15 cellular contexts compared by ENCODE assay signal in the genomic region with DNA sequence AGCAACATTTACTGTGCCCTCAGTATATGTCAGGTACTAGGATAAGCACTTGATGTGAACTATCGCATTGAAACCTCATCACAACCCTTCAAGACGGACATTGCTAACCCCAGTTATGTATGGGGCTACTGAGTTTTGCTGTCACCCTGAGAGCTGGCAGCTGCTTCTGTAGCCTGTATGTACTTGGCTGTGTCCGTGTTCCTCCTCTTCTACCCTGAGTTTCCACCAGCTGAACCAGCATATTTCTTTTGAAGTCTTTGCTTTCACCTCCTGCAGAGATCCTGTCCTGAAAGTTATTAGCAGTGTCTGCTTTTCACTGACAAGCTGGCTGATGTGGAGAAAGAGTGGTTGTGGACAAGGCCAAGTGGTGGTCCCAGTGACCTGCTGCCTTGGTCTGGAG.
DNase-seq lines count a peak whose midpoint lies in the region; ATAC-seq, FAIRE-seq and TF ChIP-seq lines count a peak whose summit lies in the region.
"Had no signal": no experiment of that assay in that cellular context is flagged by ENCODE, and none has a peak within 500 bp of the region (broad histone marks: within the 10 kb centered on the region; RNA-seq: fewer than 3 reads in every experiment).

No MANE protein-coding gene starts in this region.

- BruUV-seq in GM12878 (replicated peaks; lab: Mats Ljungman, UMichigan): no TSS peak

- H3K36me3 ChIP-seq in GM23338 (ENCODE audit: insufficient read depth): peaks cover 6% of the 10 kb centered on the region
- no peaks in the 10 kb centered on the region for H3K36me3 ChIP-seq in MM.1S (replicated peaks; ENCODE audit: insufficient read depth, low read length)
- H3K36me3 ChIP-seq in GM12878 (ENCODE audit: control insufficient read depth in 2 of 2, insufficient read depth in 2 of 2, low read length in 1 of 2): no peaks in the 10 kb centered on the region
- no peaks in the 10 kb centered on the region for H3K36me3 ChIP-seq in mesodermal cell (ENCODE audit: control insufficient read depth, insufficient read depth, low read length)
- H3K36me3 ChIP-seq: BLaER1 treated with 17β-estradiol and CSF1 and Interleukin-3, amounts not matched to agents 10 nM and 100 nM had no signal

- no peaks in the 10 kb centered on the region for H3K9me3 Mint-ChIP-seq in GM23338
- H3K9me3 Mint-ChIP-seq in activated CD8-positive, alpha-beta memory T cell treated with anti-CD3 and anti-CD28 coated beads, Interleukin-2, amount 10 ng/mL, durations not matched to agents 7 days and 5 days (ENCODE audit: low read depth): no peaks in the 10 kb centered on the region

- intact Hi-C loops in GM12878 (cut with micrococcal nuclease; ENCODE audit: unreplicated experiment): no loop called here

- DNase-seq in GM23338 (ENCODE audit: low spot score) (no peak), MM.1S (peak; percentile 64), GM12878 (ENCODE audit: low read depth, low spot score) (no peak), epidermal melanocyte (ENCODE audit: insufficient read length, low spot score) (no peak)
- no peak for DNase-seq in effector CD8-positive, alpha-beta T cell (lab: John Stamatoyannopoulos, UW)
- DNase-seq in activated CD8-positive, alpha-beta memory T cell treated with anti-CD3 and anti-CD28 coated beads, Interleukin-2, amount 10 ng/mL, durations not matched to agents 7 days and 5 days: no peak
- DNase-seq: Calu3; CD8-positive, alpha-beta T cell; DMS79 treated with DMSO at 0.1 percent for 48 hours; GF-D8; HCEC 1CT had no signal

- CTCF ChIA-PET in GM12878 (lab: Yijun Ruan, JAX): interaction anchor here (1.1 to 1.2 kb wide), 2 partner anchors 9 to 69 kb away, joined by 3 read pairs; no protein-coding TSS in a partner anchor
- CTCF ChIA-PET in activated CD8-positive, alpha-beta memory T cell treated with anti-CD3 and anti-CD28 coated beads, Interleukin-2, amount 10 ng/mL, durations not matched to agents 7 days and 5 days (lab: Charles Lee): no interaction called here

- no peaks in the 10 kb centered on the region for H3K9me3 ChIP-seq in MM.1S (replicated peaks; ENCODE audit: insufficient read depth, low read length)
- no peaks in the 10 kb centered on the region for H3K9me3 ChIP-seq in GM12878 (replicated peaks; ENCODE audit: control insufficient read depth, insufficient read depth, low read length)
- no peaks in the 10 kb centered on the region for H3K9me3 ChIP-seq in mesodermal cell (ENCODE audit: control insufficient read depth, low read length)

- no peaks in the 10 kb centered on the region; the same call in 1 of the 2 replicates for H3F3A ChIP-seq in GM23338 (replicated peaks; ENCODE audit: low read depth)
- H3F3A ChIP-seq in MM.1S (ENCODE audit: insufficient read depth, low read length): no peaks in the 10 kb centered on the region; the same call in 1 of the 2 replicates

- 0 out of 2 replicates have a peak, but pooled peaks cover 3% of the 10 kb centered on the region for H4K20me1 ChIP-seq in GM23338 (replicated peaks; ENCODE audit: insufficient read depth)
- no peaks in the 10 kb centered on the region for H4K20me1 ChIP-seq in MM.1S (ENCODE audit: insufficient read depth, low read length)
- H4K20me1 ChIP-seq in GM12878 (ENCODE audit: control insufficient read depth, insufficient read depth): no peaks in the 10 kb centered on the region
- H4K20me1 ChIP-seq: BLaER1 treated with 17β-estradiol and CSF1 and Interleukin-3, amounts not matched to agents 10 nM and 100 nM had no signal

- no peak for TF ChIP-seq EP300 in GM12878 (IDR thresholded peaks at IDR 0.05; ENCODE audit: borderline replicate concordance in 1 of 2, control insufficient read depth in 1 of 2, low read depth in 2 of 2, low read length in 2 of 2)

- RAD21 ChIA-PET in GM12878 (lab: Charles Lee; ENCODE audit: unreplicated experiment): no interaction called here

- H3K79me2 ChIP-seq in GM23338 (replicated peaks; ENCODE audit: insufficient read depth): no peaks in the 10 kb centered on the region
- no peaks in the 10 kb centered on the region for H3K79me2 ChIP-seq in MM.1S (ENCODE audit: low read length)
- H3K79me2 ChIP-seq in GM12878 (ENCODE audit: control insufficient read depth, insufficient read depth, low read length): no peaks in the 10 kb centered on the region

- peaks cover 37% of the 10 kb centered on the region for H3K36me3 Mint-ChIP-seq in GM23338 (ENCODE audit: low read depth)
- no peaks in the 10 kb centered on the region for H3K36me3 Mint-ChIP-seq in activated CD8-positive, alpha-beta memory T cell treated with anti-CD3 and anti-CD28 coated beads, Interleukin-2, amount 10 ng/mL, durations not matched to agents 7 days and 5 days
- H3K36me3 Mint-ChIP-seq: CD8-positive, alpha-beta T cell had no signal

- H3K9ac ChIP-seq in MM.1S (ENCODE audit: low read length): no peak overlapping the region
- no peak overlapping the region for H3K9ac ChIP-seq in GM12878 (ENCODE audit: control insufficient read depth, insufficient read depth, low read length)
- H3K9ac ChIP-seq: BLaER1 treated with 17β-estradiol and CSF1 and Interleukin-3, amounts not matched to agents 10 nM and 100 nM had no signal

- no peaks in the 10 kb centered on the region for H3K4me1 Mint-ChIP-seq in GM23338
- H3K4me1 Mint-ChIP-seq in activated CD8-positive, alpha-beta memory T cell treated with anti-CD3 and anti-CD28 coated beads, Interleukin-2, amount 10 ng/mL, durations not matched to agents 7 days and 5 days: no peaks in the 10 kb centered on the region
- H3K4me1 Mint-ChIP-seq: B cell had no signal

- SMC1A ChIA-PET in GM12878 (lab: Charles Lee; ENCODE audit: uncharacterized antibody, unreplicated experiment): interaction anchor here (1.0 to 1.3 kb wide), 3 partner anchors 10 to 29 kb away, joined by 3 to 4 read pairs (median 3); no protein-coding TSS in a partner anchor

- H3K27me3 Mint-ChIP-seq in GM23338 (ENCODE audit: insufficient read depth, low read depth, poor library complexity): no peaks in the 10 kb centered on the region
- no peaks in the 10 kb centered on the region for H3K27me3 Mint-ChIP-seq in activated CD8-positive, alpha-beta memory T cell treated with anti-CD3 and anti-CD28 coated beads, Interleukin-2, amount 10 ng/mL, durations not matched to agents 7 days and 5 days

- H3K27ac ChIP-seq in GM23338 (ENCODE audit: low read depth) (no peak overlapping the region), MM.1S (ENCODE audit: low read length) (peak overlapping the region; percentile 9; the same call in 1 of the 2 replicates), GM12878 (ENCODE audit: control insufficient read depth, insufficient read depth) (no peak overlapping the region), mesodermal cell (ENCODE audit: low read depth, low read length, severe bottlenecking) (peak overlapping the region; percentile 5)
- H3K27ac ChIP-seq: BLaER1 treated with 17β-estradiol and CSF1 and Interleukin-3, amounts not matched to agents 10 nM and 100 nM had no signal

- FAIRE-seq in GM12878 (lab: Jason Lieb, UNC): no peak

- H3K4me1 ChIP-seq in GM23338 (ENCODE audit: insufficient read depth) (no peaks in the 10 kb centered on the region), MM.1S (ENCODE audit: low read length) (peaks cover 3% of the 10 kb centered on the region), GM12878 (ENCODE audit: control insufficient read depth, insufficient read depth, low read length) (no peaks in the 10 kb centered on the region), mesodermal cell (ENCODE audit: control insufficient read depth, insufficient read depth, low read length, poor library complexity, severe bottlenecking) (no peaks in the 10 kb centered on the region)
- H3K4me1 ChIP-seq: BLaER1 treated with 17β-estradiol and CSF1 and Interleukin-3, amounts not matched to agents 10 nM and 100 nM had no signal

- peak overlapping the region; percentile 16; the same call in 1 of the 2 replicates for H3K27ac Mint-ChIP-seq in GM23338
- no peak overlapping the region for H3K27ac Mint-ChIP-seq in activated CD8-positive, alpha-beta memory T cell treated with anti-CD3 and anti-CD28 coated beads, Interleukin-2, amount 10 ng/mL, durations not matched to agents 7 days and 5 days
- H3K27ac Mint-ChIP-seq: B cell; CD8-positive, alpha-beta T cell had no signal

- 61% methylated on average over 3 of the region's 3 CpGs for WGBS in GM12878 (ENCODE audit: insufficient coverage, insufficient replicate concordance, low lambda C conversion rate, missing lambda C conversion rate)
- 92 to 95% methylated on average over 2 to 3 of the region's 3 CpGs for WGBS in mesodermal cell (ENCODE audit: insufficient coverage in 2 of 2), 2 experiments

- ATAC-seq in GM23338 (no peak), GM12878 (no peak), GM18858 (IDR thresholded peaks at IDR 0.05; ENCODE audit: unreplicated experiment) (no peak)
- ATAC-seq in activated CD8-positive, alpha-beta memory T cell treated with anti-CD3 and anti-CD28 coated beads, Interleukin-2, amount 10 ng/mL, durations not matched to agents 7 days and 5 days: no peak
- ATAC-seq: CD8-positive, alpha-beta T cell had no signal

- TF ChIP-seq RAD21 in GM12878 (IDR thresholded peaks at IDR 0.05; ENCODE audit: insufficient read depth, low read depth, low read length): no peak

- no peak overlapping the region for H3K4me3 ChIP-seq in GM23338
- H3K4me3 ChIP-seq in MM.1S (ENCODE audit: low read length): no peak overlapping the region
- H3K4me3 ChIP-seq in GM12878: no peak overlapping the region
- H3K4me3 ChIP-seq in mesodermal cell (ENCODE audit: extremely low read depth, insufficient read depth, low read length, poor library complexity, severe bottlenecking): no peak overlapping the region
- H3K4me3 ChIP-seq: BLaER1 treated with 17β-estradiol and CSF1 and Interleukin-3, amounts not matched to agents 10 nM and 100 nM had no signal

- POLR2A ChIA-PET in GM12878 (lab: Charles Lee): no interaction called here

- H3K4me3 Mint-ChIP-seq in GM23338: no peak overlapping the region
- no peak overlapping the region for H3K4me3 Mint-ChIP-seq in activated CD8-positive, alpha-beta memory T cell treated with anti-CD3 and anti-CD28 coated beads, Interleukin-2, amount 10 ng/mL, durations not matched to agents 7 days and 5 days
- H3K4me3 Mint-ChIP-seq: B cell; CD8-positive, alpha-beta T cell had no signal

- H2AFZ ChIP-seq in GM23338 (no peak overlapping the region), MM.1S (ENCODE audit: low read length) (no peak overlapping the region), GM12878 (ENCODE audit: control insufficient read depth, low read depth, low read length) (peak overlapping the region; percentile 58; the same call in 1 of the 2 replicates)

- no peaks in the 10 kb centered on the region for H3K9me2 ChIP-seq in GM23338 (ENCODE audit: insufficient read depth)
- H3K9me2 ChIP-seq in MM.1S (replicated peaks; ENCODE audit: insufficient read depth, low read length): no peaks in the 10 kb centered on the region

- H3K27me3 ChIP-seq in GM23338 (ENCODE audit: insufficient read depth) (no peaks in the 10 kb centered on the region), MM.1S (replicated peaks; ENCODE audit: insufficient read depth, low read length) (no peaks in the 10 kb centered on the region), GM12878 (replicated peaks in 1 of 2; ENCODE audit: control insufficient read depth in 2 of 2, insufficient read depth in 2 of 2, low read length in 1 of 2) (no peaks in the 10 kb centered on the region)
- H3K27me3 ChIP-seq: BLaER1 treated with 17β-estradiol and CSF1 and Interleukin-3, amounts not matched to agents 10 nM and 100 nM had no signal

- in situ Hi-C loops in GM12878 (cut with MboI): no loop called here

- TF ChIP-seq CTCF in GM23338 (conservative IDR thresholded peaks at IDR 0.05; ENCODE audit: low read depth in 2 of 2) (no peak), MM.1S (IDR thresholded peaks at IDR 0.05; ENCODE audit: low read length) (no peak), GM12878 (IDR thresholded peaks at IDR 0.05 in 2 of 3, conservative IDR thresholded peaks at IDR 0.05 in 1 of 3; ENCODE audit: control insufficient read depth in 2 of 3, extremely low read depth in 1 of 3, insufficient read depth in 1 of 3, low read depth in 3 of 3, low read length in 3 of 3) (no peak)

- H3K4me2 ChIP-seq in GM23338: no peak overlapping the region
- H3K4me2 ChIP-seq in MM.1S (ENCODE audit: low read depth, low read length): no peak overlapping the region
- H3K4me2 ChIP-seq in GM12878 (ENCODE audit: control insufficient read depth, insufficient read depth): no peak overlapping the region
- H3K4me2 ChIP-seq: BLaER1 treated with 17β-estradiol and CSF1 and Interleukin-3, amounts not matched to agents 10 nM and 100 nM had no signal

- no peak for TF ChIP-seq POLR2A in GM12878 (IDR thresholded peaks at IDR 0.05; ENCODE audit: low read depth, low read length)

Comparison
In these comparisons a context has a peak if more than half of its experiments do, and no peak if none do; other contexts are left out.
1. H3K27ac ChIP-seq: peak in MM.1S (single experiment) and mesodermal cell (single experiment); none in GM23338 (single experiment) and GM12878 (single experiment).